Comparison of ENCODE assay signal across 8 cellular contexts in the genomic region with DNA sequence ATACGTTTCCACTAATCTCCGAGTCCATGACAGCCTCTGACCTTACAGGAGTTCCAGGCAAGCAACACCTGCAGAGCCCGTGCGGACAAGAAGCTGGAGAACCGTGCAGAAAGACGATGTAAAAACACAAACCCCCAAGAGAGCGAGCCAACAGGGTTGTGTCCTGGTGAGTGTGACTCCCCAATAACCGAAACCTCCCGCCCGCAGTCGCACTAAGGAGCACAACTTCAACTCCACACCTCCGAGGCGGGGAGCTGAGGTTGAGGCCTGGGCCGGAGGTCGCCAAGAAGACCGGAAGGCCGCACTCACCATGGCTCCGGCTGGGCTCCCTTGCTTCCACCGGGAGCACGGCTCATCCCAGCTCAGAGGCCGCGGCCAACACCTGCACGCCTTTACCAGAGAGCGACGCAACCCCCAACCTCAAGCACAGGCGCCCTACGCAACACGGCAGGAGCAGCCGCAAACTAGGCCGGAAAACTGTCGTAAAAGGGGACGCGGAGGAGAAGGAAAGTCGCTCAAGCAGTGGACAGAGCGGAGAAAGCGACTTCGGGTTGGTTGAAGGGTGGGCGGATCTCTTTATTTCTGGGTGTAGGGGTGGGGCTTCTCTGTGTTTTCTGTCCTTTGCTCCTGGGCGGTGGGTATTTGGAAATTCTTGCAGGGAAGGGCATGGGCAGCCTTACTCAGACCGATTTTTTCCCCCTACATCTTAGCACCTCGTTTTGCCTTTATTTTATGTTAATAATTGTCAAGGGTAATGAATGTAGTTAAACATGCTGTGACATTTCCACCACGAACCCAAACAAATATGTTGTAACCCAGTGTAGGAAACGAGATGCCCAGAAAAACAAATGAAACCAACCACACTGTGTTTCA. TPM values are rescaled to one million over a fixed set of nuclear protein-coding genes. Genes with fewer than 3 reads are reported as not detected.
DNase-seq lines count a peak whose midpoint lies in the region; ATAC-seq and TF ChIP-seq lines count a peak whose summit lies in the region.

TSS of gene DNAJC19 (minus strand) at position 446 of the 873 bp plus-strand sequence. CDS start at position 312, 134 bp downstream.

- peak within 1 kb of the TSS; percentile 42 for H3K27ac ChIP-seq in AG04450 (ENCODE audit: low read depth, low read length)
- H3K27ac ChIP-seq in smooth muscle cell (ENCODE audit: low read depth), result peak within 1 kb of the TSS; percentile 29

- POLR2A ChIA-PET in AG04450 (lab: Yijun Ruan, JAX) (interaction anchor here (0.7 to 0.9 kb wide), 2 partner anchors 9 to 1411 kb away, joined by 4 to 7 read pairs; no protein-coding TSS in a partner anchor), WTC11 (lab: Charles Lee) (interaction anchor here (0.6 to 1.2 kb wide), 6 partner anchors 10 to 1168 kb away, joined by 3 to 5 read pairs (median 3); partner anchors contain the start of gene FXR1)

- CTCF ChIA-PET in AG04450 (lab: Charles Lee), result interaction anchor here (0.8 kb wide), 1 partner anchor 14 kb away, joined by 4 read pairs; no protein-coding TSS in a partner anchor
- CTCF ChIA-PET in WTC11 (lab: Charles Lee), result interaction anchor here (0.6 to 1.2 kb wide), 3 partner anchors 9 to 306 kb away, joined by 3 to 4 read pairs (median 4); partner anchors contain the start of gene FXR1

- H3K27me3 Mint-ChIP-seq in WTC11 (ENCODE audit: low read depth), result peaks cover 2% of the 10 kb centered on the region; the same call in 1 of the 2 replicates

- H3K4me1 Mint-ChIP-seq in WTC11, result peaks cover 6% of the 10 kb centered on the region

- peak within 1 kb of the TSS; percentile 72 for H3K9ac ChIP-seq in smooth muscle cell (ENCODE audit: low read depth)

- peaks cover 5% of the 10 kb centered on the region for H3K79me2 ChIP-seq in smooth muscle cell (ENCODE audit: low read depth)

- peak within 1 kb of the TSS; percentile 97 for H3K4me3 Mint-ChIP-seq in WTC11

- peak within 1 kb of the TSS; percentile 85 for H3K4me3 ChIP-seq in AG04450 (ENCODE audit: low read depth, low read length)
- H3K4me3 ChIP-seq in cardiac fibroblast (replicated peaks in 1 of 2; ENCODE audit: low read depth in 2 of 2, low read length in 2 of 2), result peak within 1 kb of the TSS; percentile 85 to 87
- peak within 1 kb of the TSS; percentile 79 for H3K4me3 ChIP-seq in smooth muscle cell

- H3K9me3 Mint-ChIP-seq in WTC11, result no peaks in the 10 kb centered on the region

- DNase-seq in AG04450 (ENCODE audit: low read depth, low spot score) (peak; percentile 90), NCI-H226 (peak; percentile 98), WTC11 (ENCODE audit: low spot score) (peak; percentile 93), cardiac fibroblast (ENCODE audit: low read depth in 2 of 2) (peak; percentile 98), iPS-NIHi7 (ENCODE audit: extremely low spot score) (peak; percentile 96), smooth muscle cell (lab: John Stamatoyannopoulos, UW; ENCODE audit: unreplicated experiment) (peak; percentile 45)

- peak within 1 kb of the TSS; percentile 73 for H2AFZ ChIP-seq in smooth muscle cell (ENCODE audit: low read depth)

- H3K27me3 ChIP-seq in AG04450 (ENCODE audit: control insufficient read depth, insufficient read depth, low read length) (no peaks in the 10 kb centered on the region), smooth muscle cell (ENCODE audit: low read depth) (no peaks in the 10 kb centered on the region)

- TF ChIP-seq CTCF in AG04450 (IDR thresholded peaks at IDR 0.05; ENCODE audit: low read depth, low read length) (no peak), WTC11 (IDR thresholded peaks at IDR 0.05) (no peak), cardiac fibroblast (IDR thresholded peaks at IDR 0.05; ENCODE audit: low read depth, low read length) (no peak), smooth muscle cell (IDR thresholded peaks at IDR 0.05; ENCODE audit: borderline replicate concordance, insufficient read depth, poor library complexity, severe bottlenecking) (no peak)

- H3K36me3 Mint-ChIP-seq in WTC11, result peaks cover 23% of the 10 kb centered on the region

- peak within 1 kb of the TSS; percentile 92 for H3K4me2 ChIP-seq in smooth muscle cell

- 2% methylated on average over 43 of the region's 43 CpGs for WGBS in smooth muscle cell (ENCODE audit: low lambda C conversion rate)

- peak; percentile 95 for ATAC-seq in GM18909 (IDR thresholded peaks at IDR 0.05; ENCODE audit: poor library complexity, unreplicated experiment)
- ATAC-seq in HG03175 (IDR thresholded peaks at IDR 0.05; ENCODE audit: unreplicated experiment), result peak; percentile 96
- ATAC-seq in WTC11, result peak; percentile 96

- H3F3A ChIP-seq in smooth muscle cell (ENCODE audit: low read depth), result no peaks in the 10 kb centered on the region

- no peaks in the 10 kb centered on the region for H4K20me1 ChIP-seq in smooth muscle cell (ENCODE audit: low read depth)

- no peaks in the 10 kb centered on the region for H3K36me3 ChIP-seq in smooth muscle cell (ENCODE audit: low read depth)

- H3K9me3 ChIP-seq in AG04450 (ENCODE audit: control insufficient read depth, insufficient read depth, low read length) (no peaks in the 10 kb centered on the region), smooth muscle cell (replicated peaks; ENCODE audit: low read depth) (no peaks in the 10 kb centered on the region)

- H3K27ac Mint-ChIP-seq in WTC11, result peak within 1 kb of the TSS; percentile 96

- H3K4me1 ChIP-seq in smooth muscle cell (ENCODE audit: low read depth), result peaks cover 5% of the 10 kb centered on the region

TF ChIP-seq in WTC11, 78 proteins besides CTCF, POLR2A, EP300 and RAD21 (continues in another document):
- TF ChIP-seq, protein P1, sequence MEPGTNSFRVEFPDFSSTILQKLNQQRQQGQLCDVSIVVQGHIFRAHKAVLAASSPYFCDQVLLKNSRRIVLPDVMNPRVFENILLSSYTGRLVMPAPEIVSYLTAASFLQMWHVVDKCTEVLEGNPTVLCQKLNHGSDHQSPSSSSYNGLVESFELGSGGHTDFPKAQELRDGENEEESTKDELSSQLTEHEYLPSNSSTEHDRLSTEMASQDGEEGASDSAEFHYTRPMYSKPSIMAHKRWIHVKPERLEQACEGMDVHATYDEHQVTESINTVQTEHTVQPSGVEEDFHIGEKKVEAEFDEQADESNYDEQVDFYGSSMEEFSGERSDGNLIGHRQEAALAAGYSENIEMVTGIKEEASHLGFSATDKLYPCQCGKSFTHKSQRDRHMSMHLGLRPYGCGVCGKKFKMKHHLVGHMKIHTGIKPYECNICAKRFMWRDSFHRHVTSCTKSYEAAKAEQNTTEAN (CRISPR knock-in tag; IDR thresholded peaks at IDR 0.05), result 0 out of 2 replicates have a peak, but pooled peaks have one; percentile 29
- TF ChIP-seq SMAD3 (CRISPR knock-in tag; IDR thresholded peaks at IDR 0.05; ENCODE audit: borderline replicate concordance), result peak; percentile 75
- TF ChIP-seq, protein P2, sequence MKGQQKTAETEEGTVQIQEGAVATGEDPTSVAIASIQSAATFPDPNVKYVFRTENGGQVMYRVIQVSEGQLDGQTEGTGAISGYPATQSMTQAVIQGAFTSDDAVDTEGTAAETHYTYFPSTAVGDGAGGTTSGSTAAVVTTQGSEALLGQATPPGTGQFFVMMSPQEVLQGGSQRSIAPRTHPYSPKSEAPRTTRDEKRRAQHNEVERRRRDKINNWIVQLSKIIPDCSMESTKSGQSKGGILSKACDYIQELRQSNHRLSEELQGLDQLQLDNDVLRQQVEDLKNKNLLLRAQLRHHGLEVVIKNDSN (CRISPR knock-in tag; IDR thresholded peaks at IDR 0.05), result 0 out of 2 replicates have a peak, but pooled peaks have one; percentile 14
- TF ChIP-seq FOXP1 (CRISPR knock-in tag; IDR thresholded peaks at IDR 0.05; ENCODE audit: borderline replicate concordance), result peak; percentile 90; the same call in 1 of the 2 replicates
- no peak for TF ChIP-seq ZNF263 (CRISPR knock-in tag; IDR thresholded peaks at IDR 0.05; ENCODE audit: low read depth)
- TF ChIP-seq, protein P3, sequence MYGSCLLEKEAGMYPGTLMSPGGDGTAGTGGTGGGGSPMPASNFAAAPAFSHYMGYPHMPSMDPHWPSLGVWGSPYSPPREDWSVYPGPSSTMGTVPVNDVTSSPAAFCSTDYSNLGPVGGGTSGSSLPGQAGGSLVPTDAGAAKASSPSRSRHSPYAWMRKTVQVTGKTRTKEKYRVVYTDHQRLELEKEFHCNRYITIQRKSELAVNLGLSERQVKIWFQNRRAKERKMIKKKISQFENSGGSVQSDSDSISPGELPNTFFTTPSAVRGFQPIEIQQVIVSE (CRISPR knock-in tag; IDR thresholded peaks at IDR 0.05; ENCODE audit: borderline replicate concordance), result no peak
- TF ChIP-seq SP1 (CRISPR knock-in tag; conservative IDR thresholded peaks at IDR 0.05), result peak; percentile 88; the same call in 1 of the 2 replicates
- peak; percentile 61; the same call in 1 of the 2 replicates for TF ChIP-seq CREM (CRISPR knock-in tag; IDR thresholded peaks at IDR 0.05)
- TF ChIP-seq NFYB (CRISPR knock-in tag; conservative IDR thresholded peaks at IDR 0.05; ENCODE audit: low read depth), result no peak
- TF ChIP-seq ESRRA (CRISPR knock-in tag; IDR thresholded peaks at IDR 0.05; ENCODE audit: borderline replicate concordance), result no peak
- TF ChIP-seq ZNF281 (CRISPR knock-in tag; IDR thresholded peaks at IDR 0.05), result 0 out of 2 replicates have a peak, but pooled peaks have one; percentile 59

RNA-seq across cellular contexts. Expression of gene DNAJC19, which starts in this region (rescaled TPM):
- 34.7 and 41.0 TPM in 2 replicates for polyA plus RNA-seq in AG04450 (2011; rRNA removed)
- polyA minus RNA-seq in AG04450 (2011; rRNA and poly(A)+ RNA removed), result 10.1 and 10.4 TPM in 2 replicates
- total RNA-seq in WTC11 (2021), result 65.7 to 81.1 TPM (median 67.9 TPM) in 3 replicates
- 26.6 and 34.6 TPM in 2 replicates for total RNA-seq in smooth muscle cell
- 56.0 and 63.1 TPM in 2 replicates for polyA plus RNA-seq in smooth muscle cell

Comparison
In these comparisons a context has a peak if more than half of its experiments do, and no peak if none do; other contexts are left out.
1. Peak in every context shown above with its lines: DNase-seq, ATAC-seq, H3K4me3 ChIP-seq and H3K27ac ChIP-seq.
2. DNase-seq: peak in every context shown above with its lines; median percentile 98 in NCI-H226; 98 in cardiac fibroblast; 96 in iPS-NIHi7; 93 in WTC11; 90 in AG04450; 45 in smooth muscle cell.